In the genomic region with DNA sequence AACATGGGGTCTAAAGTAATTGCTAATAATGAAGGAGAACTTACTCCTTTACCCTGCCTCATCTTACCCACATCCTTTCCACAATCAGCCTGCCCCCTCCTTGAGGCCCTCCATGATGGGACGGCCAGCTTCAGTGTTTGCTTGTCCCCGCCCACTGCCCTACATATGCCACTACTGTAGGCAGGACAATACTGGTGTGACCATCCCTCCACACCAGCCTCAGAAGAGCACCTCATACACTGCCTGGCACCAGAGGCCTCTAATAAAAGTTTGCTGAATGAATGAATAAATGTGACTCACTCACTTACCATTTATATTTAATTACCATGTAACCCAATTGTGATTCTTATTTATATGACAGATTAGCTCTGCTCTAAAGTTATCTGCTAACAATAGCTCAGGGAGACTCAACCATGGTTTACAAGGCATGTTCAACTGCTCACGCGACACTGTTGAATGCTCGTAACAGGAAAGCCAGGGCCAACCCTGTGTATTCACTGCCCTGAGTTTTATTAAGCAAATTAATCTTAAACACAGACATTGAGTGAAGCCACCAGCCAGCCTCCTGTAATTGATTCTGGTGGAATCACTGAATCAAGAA, we compare ENCODE assay signal across 1 cellular context.
TF ChIP-seq lines count a peak whose summit lies in the region.

No MANE protein-coding gene starts in this region.

TF ChIP-seq in IMR-90, 13 proteins besides CTCF, POLR2A, EP300 and RAD21:
- TF ChIP-seq SMC3 (IDR thresholded peaks at IDR 0.05; ENCODE audit: low read depth, low read length) (no peak), MAZ (IDR thresholded peaks at IDR 0.05; ENCODE audit: borderline replicate concordance, low read depth, low read length) (no peak), RFX5 (IDR thresholded peaks at IDR 0.05; ENCODE audit: low read depth, low read length) (no peak), CEBPB (IDR thresholded peaks at IDR 0.05; ENCODE audit: low read depth, low read length) (no peak), CHD1 (IDR thresholded peaks at IDR 0.05; ENCODE audit: low read depth, low read length) (no peak), FOS (IDR thresholded peaks at IDR 0.05; ENCODE audit: low read depth, low read length) (no peak), USF2 (IDR thresholded peaks at IDR 0.05; ENCODE audit: low read depth, low read length) (no peak), RCOR1 (IDR thresholded peaks at IDR 0.05; ENCODE audit: insufficient replicate concordance, low read length) (no peak)
- TF ChIP-seq, protein P1, sequence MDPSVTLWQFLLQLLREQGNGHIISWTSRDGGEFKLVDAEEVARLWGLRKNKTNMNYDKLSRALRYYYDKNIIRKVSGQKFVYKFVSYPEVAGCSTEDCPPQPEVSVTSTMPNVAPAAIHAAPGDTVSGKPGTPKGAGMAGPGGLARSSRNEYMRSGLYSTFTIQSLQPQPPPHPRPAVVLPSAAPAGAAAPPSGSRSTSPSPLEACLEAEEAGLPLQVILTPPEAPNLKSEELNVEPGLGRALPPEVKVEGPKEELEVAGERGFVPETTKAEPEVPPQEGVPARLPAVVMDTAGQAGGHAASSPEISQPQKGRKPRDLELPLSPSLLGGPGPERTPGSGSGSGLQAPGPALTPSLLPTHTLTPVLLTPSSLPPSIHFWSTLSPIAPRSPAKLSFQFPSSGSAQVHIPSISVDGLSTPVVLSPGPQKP (IDR thresholded peaks at IDR 0.05; ENCODE audit: borderline replicate concordance, low read depth, low read length) = no peak
